ENCODE assay signal across 10 cellular contexts in the genomic region with DNA sequence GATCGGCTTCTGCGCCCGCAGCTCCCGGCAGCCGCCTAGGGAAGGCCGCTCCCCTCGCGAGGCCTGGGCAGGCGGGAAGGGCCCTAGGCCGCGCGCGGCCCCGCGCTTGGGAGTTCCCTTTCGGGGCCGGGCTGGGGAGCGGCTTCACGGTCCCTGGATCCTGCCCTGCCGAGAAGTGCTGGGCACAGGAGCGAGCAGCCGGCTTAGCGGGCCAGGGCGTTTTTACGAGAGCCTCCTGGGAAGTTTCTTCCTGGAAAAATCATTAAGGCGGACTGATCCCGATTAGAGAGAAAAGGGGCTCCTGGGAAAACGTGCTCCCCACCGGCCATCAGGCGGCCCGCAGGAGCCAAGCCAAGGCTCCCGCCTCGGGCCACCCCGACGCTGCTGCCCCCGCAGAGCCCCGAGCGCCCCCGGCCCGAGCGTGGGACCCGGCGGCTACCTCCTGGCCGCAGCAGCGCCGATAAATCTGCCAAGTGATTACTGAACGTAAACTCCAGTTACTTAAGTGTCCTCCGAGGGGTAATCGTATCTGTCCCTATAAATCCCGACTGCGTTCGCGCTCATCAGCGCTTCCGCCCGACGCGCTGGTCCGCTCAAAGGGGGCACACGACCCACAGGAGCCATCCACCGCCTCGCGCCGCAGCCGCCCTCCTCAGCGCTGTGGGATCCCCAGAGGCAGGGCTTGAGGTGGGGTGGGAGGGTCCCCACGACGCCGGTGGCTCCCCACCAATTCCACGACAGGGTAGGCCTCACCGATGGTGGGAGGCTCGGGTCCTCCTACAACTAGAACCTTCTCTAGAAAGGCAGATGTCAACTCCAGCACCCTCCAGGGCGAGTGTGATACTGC. TPM values are rescaled to one million over a fixed set of nuclear protein-coding genes. Genes with fewer than 3 reads are reported as not detected.
DNase-seq lines count a peak whose midpoint lies in the region; ATAC-seq and TF ChIP-seq lines count a peak whose summit lies in the region.
"Had no signal": no experiment of that assay in that cellular context is flagged by ENCODE, and none has a peak within 500 bp of the region (broad histone marks: within the 10 kb centered on the region; RNA-seq: fewer than 3 reads in every experiment).

No MANE protein-coding gene starts in this region.

- TF ChIP-seq CTCF in GM10266 (IDR thresholded peaks at IDR 0.05; ENCODE audit: control insufficient read depth, insufficient read depth, low read depth, missing control alignments) (no peak), RWPE2 (IDR thresholded peaks at IDR 0.05; ENCODE audit: poor library complexity, severe bottlenecking) (no peak), esophagus squamous epithelium (IDR thresholded peaks at IDR 0.05) (no peak)

- H3K4me1 ChIP-seq in RWPE2 (ENCODE audit: insufficient read depth, poor library complexity, severe bottlenecking) = no peaks in the 10 kb centered on the region
- H3K4me1 ChIP-seq in esophagus squamous epithelium = peaks cover 24 to 47% (median 35%) of the 10 kb centered on the region in 3 donors

- WGBS in esophagus squamous epithelium, 2 donors = 9 to 14% methylated on average over 10 to 28 of the region's 73 CpGs

- H3K27ac ChIP-seq in RWPE2 (ENCODE audit: poor library complexity, severe bottlenecking) = no peak overlapping the region
- H3K27ac ChIP-seq in esophagus squamous epithelium = no peak overlapping the region

- peak; percentile 55 for DNase-seq in GM10266 (ENCODE audit: extremely low spot score)
- peak; percentile 57 for DNase-seq in RWPE2 (ENCODE audit: low spot score)
- DNase-seq in esophagus squamous epithelium (lab: John Stamatoyannopoulos, UW) = no peak
- DNase-seq in retina = peak; percentile 84
- DNase-seq in HCEC 1CT = no peak
- DNase-seq: T1000 had no signal

- H3K27me3 ChIP-seq in RWPE2 (ENCODE audit: insufficient read depth, poor library complexity, severe bottlenecking) = peaks cover 89% of the 10 kb centered on the region
- peaks cover 34 to 100% (median 56%) of the 10 kb centered on the region in 4 donors for H3K27me3 ChIP-seq in esophagus squamous epithelium

- ATAC-seq in RWPE2 (ENCODE audit: low read depth) (peak; percentile 72), GM19455 (IDR thresholded peaks at IDR 0.05; ENCODE audit: unreplicated experiment) (no peak), HG03095 (IDR thresholded peaks at IDR 0.05; ENCODE audit: unreplicated experiment) (no peak), HG03378 (IDR thresholded peaks at IDR 0.05; ENCODE audit: unreplicated experiment) (no peak)

- H3K36me3 ChIP-seq in RWPE2 (ENCODE audit: low read depth) (no peaks in the 10 kb centered on the region), esophagus squamous epithelium (no peaks in the 10 kb centered on the region)

- intact Hi-C loops in esophagus squamous epithelium (cut with DNase I) = no loop called here

- H3K4me3 ChIP-seq in RWPE2 (ENCODE audit: severe bottlenecking) (no peak overlapping the region), esophagus squamous epithelium (peak overlapping the region; percentile 7 to 59 (median 22))

- TF ChIP-seq POLR2A in esophagus squamous epithelium (IDR thresholded peaks at IDR 0.05) = no peak

- H3K9me3 ChIP-seq in RWPE2 (ENCODE audit: severe bottlenecking) (no peaks in the 10 kb centered on the region), esophagus squamous epithelium (peaks cover 0 to 14% (median under 1%) of the 10 kb centered on the region in 3 donors)

RNA-seq across cellular contexts. Expression of gene ZIC5, which starts 2.8 kb away (rescaled TPM):
- total RNA-seq in esophagus squamous epithelium = not detected
- total RNA-seq: mononuclear cell had no signal

RNA-seq across cellular contexts. Expression of gene ZIC2, which starts 12.8 kb away (rescaled TPM):
- total RNA-seq in esophagus squamous epithelium = under 1 TPM in 1 of 4 donors, not detected in 3; under 0.01 TPM
- total RNA-seq: mononuclear cell had no signal

Comparison
In these comparisons a context has a peak if more than half of its experiments do, and no peak if none do; other contexts are left out.
1. DNase-seq: peak in GM10266 (single experiment), RWPE2 (single experiment) and retina (single experiment); none in esophagus squamous epithelium (single experiment) and HCEC 1CT (single experiment).